ENCODE assay signal across 8 cellular contexts in genomic region chr20:8722277-8722928, GRCh38.
A peak's percentile ranks its signal among the peaks of the same experiment; 100 is the strongest.
DNase-seq lines count a peak whose midpoint lies in the region; ATAC-seq and TF ChIP-seq lines count a peak whose summit lies in the region.

No MANE protein-coding gene starts in this region.

- DNase-seq in DMS 273 treated with DMSO at 0.1 percent for 48 hours (lab: John Stamatoyannopoulos, UW): peak; percentile 54
- DNase-seq in NCI-H69 (lab: John Stamatoyannopoulos, UW): peak; percentile 86
- peak; percentile 89 for DNase-seq in adipocyte (ENCODE audit: low read depth)
- DNase-seq in left ventricle myocardium superior: no peak
- peak; percentile 40 for DNase-seq in retinal pigment epithelial cell (ENCODE audit: low read depth)

- intact Hi-C loops in left ventricle myocardium superior (cut with micrococcal nuclease): loop anchor here (2.0 to 10.0 kb wide), 3 partner anchors 335 to 788 kb away; no protein-coding TSS in a partner anchor

- ATAC-seq in GM19324 (IDR thresholded peaks at IDR 0.05; ENCODE audit: low FRiP score, unreplicated experiment) (peak; percentile 48), HG03575 (IDR thresholded peaks at IDR 0.05; ENCODE audit: extremely low read depth, insufficient number of reproducible peaks, low FRiP score, unreplicated experiment) (peak; percentile 67), left ventricle myocardium superior (peak; percentile 81), HG02763 (IDR thresholded peaks at IDR 0.05; ENCODE audit: unreplicated experiment) (no peak)

- H3K9me3 ChIP-seq in adipocyte (ENCODE audit: control insufficient read depth, low read length): no peaks in the 10 kb centered on the region

- H3K27me3 ChIP-seq in adipocyte (replicated peaks; ENCODE audit: control insufficient read depth, insufficient read depth, low read length): no peaks in the 10 kb centered on the region

- no peak overlapping the region for H3K4me3 ChIP-seq in adipocyte (ENCODE audit: low read length)
- no peak overlapping the region for H3K4me3 ChIP-seq in retinal pigment epithelial cell (ENCODE audit: low read length)

- TF ChIP-seq CTCF in retinal pigment epithelial cell (conservative IDR thresholded peaks at IDR 0.05; ENCODE audit: low read depth, low read length): peak; percentile 79

- H3K36me3 ChIP-seq in adipocyte (ENCODE audit: control insufficient read depth, insufficient read depth, low read length, severe bottlenecking): no peaks in the 10 kb centered on the region

- H3K4me1 ChIP-seq in adipocyte (ENCODE audit: control insufficient read depth, insufficient read depth, low read length): peaks cover 44% of the 10 kb centered on the region

- H3K9ac ChIP-seq in adipocyte (ENCODE audit: low read length): no peak overlapping the region
